In the genomic region with DNA sequence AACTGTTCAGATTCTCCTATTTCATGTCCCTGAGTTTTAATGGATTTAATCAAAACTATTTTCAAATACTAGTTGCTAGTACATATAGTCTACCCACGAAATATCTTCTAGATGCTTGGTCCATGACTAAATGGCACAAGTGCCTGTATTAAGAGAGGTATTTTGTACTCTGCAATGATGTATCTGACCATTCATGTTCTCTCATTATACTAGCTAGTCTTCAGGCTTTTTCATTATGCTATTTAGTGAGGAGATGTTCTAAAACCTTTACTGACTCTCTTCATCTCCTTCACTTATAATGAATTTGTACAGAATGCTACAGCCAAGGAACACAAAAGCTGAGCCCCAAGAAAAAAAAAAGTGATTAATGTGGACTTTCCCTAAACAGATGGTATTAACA, we compare ENCODE assay signal across 15 cellular contexts.
A peak's percentile ranks its signal among the peaks of the same experiment; 100 is the strongest.
DNase-seq lines count a peak whose midpoint lies in the region; ATAC-seq and TF ChIP-seq lines count a peak whose summit lies in the region.
"Had no signal": no experiment of that assay in that cellular context is flagged by ENCODE, and none has a peak within 500 bp of the region (broad histone marks: within the 10 kb centered on the region; RNA-seq: fewer than 3 reads in every experiment).

No MANE protein-coding gene starts in this region.

- peak overlapping the region; percentile 46 for H2AFZ ChIP-seq in neuron (ENCODE audit: low read depth, low read length)

- no peak overlapping the region for H3K4me3 ChIP-seq in neuron (ENCODE audit: low read length)
- H3K4me3 ChIP-seq: SJCRH30 had no signal

- peak overlapping the region; percentile 70 for H3K27ac ChIP-seq in epithelial cell of prostate
- H3K27ac ChIP-seq: SJCRH30 had no signal

- peak; percentile 14 for DNase-seq in A172 (ENCODE audit: low spot score)
- DNase-seq in LHCN-M2 (ENCODE audit: low read depth), result peak; percentile 69
- DNase-seq in epithelial cell of prostate (ENCODE audit: low read depth, low spot score), result no peak
- no peak for DNase-seq in OCI-M1 (lab: John Stamatoyannopoulos, UW)
- DNase-seq in amniotic stem cell (lab: John Stamatoyannopoulos, UW), result no peak
- no peak for DNase-seq in GM10248 (ENCODE audit: extremely low spot score)
- DNase-seq: activated CD8-positive, alpha-beta T cell treated with anti-CD3 and anti-CD28 coated beads, Interleukin-2, amount 10 ng/mL, durations not matched to agents 7 days and 5 days; activated effector memory CD4-positive, alpha-beta T cell treated with anti-CD3 and anti-CD28 coated beads, Interleukin-2, amount 50 U/mL, for 16 hours; effector memory CD8-positive, alpha-beta T cell; naive B cell; NCI-H2107; SJCRH30; stimulated activated CD4-positive, alpha-beta T cell treated with anti-CD3 and anti-CD28 coated beads, Interleukin-4, amount 100 ng/mL, for 24 hours had no signal

- no peaks in the 10 kb centered on the region for H3K9me3 ChIP-seq in neuron (ENCODE audit: low read length)
- H3K9me3 ChIP-seq: SJCRH30 had no signal

- POLR2A ChIA-PET in GM10248 (lab: Yijun Ruan, JAX), result no interaction called here

- no peaks in the 10 kb centered on the region for H3K4me1 ChIP-seq in neuron (ENCODE audit: insufficient read depth, low read length)

- no peak for ATAC-seq in GM18858 (IDR thresholded peaks at IDR 0.05; ENCODE audit: unreplicated experiment)
- ATAC-seq: activated CD8-positive, alpha-beta T cell treated with anti-CD3 and anti-CD28 coated beads, Interleukin-2, amount 10 ng/mL, durations not matched to agents 7 days and 5 days; effector memory CD8-positive, alpha-beta T cell had no signal

- H3K36me3 ChIP-seq in neuron (ENCODE audit: insufficient read depth, low read length), result no peaks in the 10 kb centered on the region
- H3K36me3 ChIP-seq: SJCRH30 had no signal

- CTCF ChIA-PET in GM10248 (lab: Yijun Ruan, JAX), result interaction anchor here (1.1 kb wide), 1 partner anchor 16 kb away, joined by 3 read pairs; no protein-coding TSS in a partner anchor

- H3K27me3 ChIP-seq in neuron (ENCODE audit: insufficient read depth, low read length), result no peaks in the 10 kb centered on the region
- H3K27me3 ChIP-seq: SJCRH30 had no signal

- TF ChIP-seq CTCF in GM10248 (IDR thresholded peaks at IDR 0.05; ENCODE audit: control extremely low read depth, extremely low read depth, low read depth, missing control alignments), result no peak

Comparison
In these comparisons a context has a peak if more than half of its experiments do, and no peak if none do; other contexts are left out.
1. DNase-seq: peak in A172 (single experiment) and LHCN-M2 (single experiment); none in epithelial cell of prostate (single experiment), OCI-M1 (single experiment), amniotic stem cell (single experiment) and GM10248 (single experiment).